ENCODE assay signal across 14 cellular contexts in the genomic region with DNA sequence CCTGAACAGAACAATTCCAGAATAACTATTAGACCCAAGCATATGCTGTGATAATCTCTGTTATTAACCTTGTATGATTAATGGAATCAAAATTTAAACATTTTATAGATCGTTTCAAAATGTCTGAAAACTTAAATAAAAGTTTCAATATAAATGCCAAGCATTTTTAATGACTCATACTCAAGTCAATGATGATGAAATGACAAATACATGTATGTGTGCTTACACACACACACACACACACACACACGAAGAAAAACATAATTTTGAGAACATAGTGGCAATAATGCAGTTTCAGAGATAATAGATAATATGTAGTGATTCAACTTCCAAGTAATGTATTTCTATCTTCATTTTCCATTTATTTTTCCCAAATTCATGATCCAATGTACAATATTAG.
A peak's percentile ranks its signal among the peaks of the same experiment; 100 is the strongest.
DNase-seq lines count a peak whose midpoint lies in the region; ATAC-seq and TF ChIP-seq lines count a peak whose summit lies in the region.
"Had no signal": no experiment of that assay in that cellular context is flagged by ENCODE, and none has a peak within 500 bp of the region (broad histone marks: within the 10 kb centered on the region; RNA-seq: fewer than 3 reads in every experiment).

No MANE protein-coding gene starts in this region.

- ATAC-seq in stimulated activated memory B cell treated with anti-CD40 and anti-IgM and Interleukin-4, amounts not matched to agents 10 μg/mL and 1 μg/mL and 100 μg/mL, for 72 hours = no peak
- ATAC-seq in HG03139 (IDR thresholded peaks at IDR 0.05; ENCODE audit: unreplicated experiment) = no peak
- ATAC-seq: HCT116 had no signal

- H3K9me3 Mint-ChIP-seq in stimulated activated memory B cell treated with anti-CD40 and anti-IgM and Interleukin-4, amounts not matched to agents 10 μg/mL and 1 μg/mL and 100 μg/mL, for 72 hours = peaks cover 3% of the 10 kb centered on the region

- no peak overlapping the region for H3K4me3 Mint-ChIP-seq in stimulated activated memory B cell treated with anti-CD40 and anti-IgM and Interleukin-4, amounts not matched to agents 10 μg/mL and 1 μg/mL and 100 μg/mL, for 72 hours

- no peak overlapping the region for H3K4me3 ChIP-seq in skeletal muscle cell (ENCODE audit: low read depth, low read length)
- H3K4me3 ChIP-seq: BLaER1 had no signal

- H3K27ac ChIP-seq in epithelial cell of prostate = peak overlapping the region; percentile 64
- H3K27ac ChIP-seq: BLaER1, HL-60 had no signal

- TF ChIP-seq CTCF in GM20000 (IDR thresholded peaks at IDR 0.05; ENCODE audit: extremely low read depth, missing control alignments) = no peak

- H3K36me3 Mint-ChIP-seq in stimulated activated memory B cell treated with anti-CD40 and anti-IgM and Interleukin-4, amounts not matched to agents 10 μg/mL and 1 μg/mL and 100 μg/mL, for 72 hours = no peaks in the 10 kb centered on the region

- no peaks in the 10 kb centered on the region for H3K27me3 Mint-ChIP-seq in stimulated activated memory B cell treated with anti-CD40 and anti-IgM and Interleukin-4, amounts not matched to agents 10 μg/mL and 1 μg/mL and 100 μg/mL, for 72 hours

- H3K4me1 Mint-ChIP-seq in stimulated activated memory B cell treated with anti-CD40 and anti-IgM and Interleukin-4, amounts not matched to agents 10 μg/mL and 1 μg/mL and 100 μg/mL, for 72 hours = no peaks in the 10 kb centered on the region

- no peak overlapping the region for H3K27ac Mint-ChIP-seq in stimulated activated memory B cell treated with anti-CD40 and anti-IgM and Interleukin-4, amounts not matched to agents 10 μg/mL and 1 μg/mL and 100 μg/mL, for 72 hours

- peak; percentile 31 for DNase-seq in LHCN-M2 (ENCODE audit: low read depth)
- peak; percentile 3 for DNase-seq in amniotic epithelial cell (ENCODE audit: low read depth)
- DNase-seq in epithelial cell of prostate (ENCODE audit: low read depth, low spot score) = no peak
- DNase-seq in skeletal muscle cell (ENCODE audit: low read depth) = peak; percentile 25
- DNase-seq in GM20000 (ENCODE audit: low spot score) = no peak
- DNase-seq: NCI-H1105 treated with DMSO at 0.1 percent for 48 hours, NCI-H187 treated with DMSO at 0.1 percent for 48 hours, NCI-H2171, NCI-H510A had no signal

Comparison
In these comparisons a context has a peak if more than half of its experiments do, and no peak if none do; other contexts are left out.
1. DNase-seq: peak in LHCN-M2 (single experiment), amniotic epithelial cell (single experiment) and skeletal muscle cell (single experiment); none in epithelial cell of prostate (single experiment) and GM20000 (single experiment).